Comparison of ENCODE assay signal across 8 cellular contexts in genomic region chr1:23960291-23960718, GRCh38. TPM values are rescaled to one million over a fixed set of nuclear protein-coding genes. Genes with fewer than 3 reads are reported as not detected.
DNase-seq lines count a peak whose midpoint lies in the region; ATAC-seq and TF ChIP-seq lines count a peak whose summit lies in the region.

No MANE protein-coding gene starts in this region.

- POLR2A ChIA-PET in WTC11 (lab: Charles Lee) = interaction anchor here (0.6 to 1.4 kb wide), 5 partner anchors 20 to 190 kb away, joined by 3 to 4 read pairs (median 3); partner anchors contain the start of gene SRSF10

- intact Hi-C loops in sigmoid colon (cut with DNase I) = no loop called here

- H3K36me3 Mint-ChIP-seq in WTC11 = peaks cover 23% of the 10 kb centered on the region
- H3K36me3 Mint-ChIP-seq in glutamatergic neuron (ENCODE audit: unreplicated experiment) = no peaks in the 10 kb centered on the region

- TF ChIP-seq CTCF in WTC11 (IDR thresholded peaks at IDR 0.05) = no peak
- TF ChIP-seq CTCF in glutamatergic neuron (IDR thresholded peaks at IDR 0.05; ENCODE audit: partially characterized antibody, unreplicated experiment) = no peak
- TF ChIP-seq CTCF in sigmoid colon (IDR thresholded peaks at IDR 0.05) = no peak

- WGBS in sigmoid colon, 2 donors = 0% methylated on average over 9 of the region's 9 CpGs

- H3K4me3 ChIP-seq in sigmoid colon = peak overlapping the region; percentile 72 to 89 (median 84)

- peaks cover 36% of the 10 kb centered on the region for H3K4me1 Mint-ChIP-seq in WTC11
- peaks cover 38% of the 10 kb centered on the region for H3K4me1 Mint-ChIP-seq in glutamatergic neuron (ENCODE audit: low read depth, unreplicated experiment)

- DNase-seq in DMS53 (lab: John Stamatoyannopoulos, UW) (peak; percentile 50), DMS53 treated with DMSO at 0.1 percent for 48 hours (lab: John Stamatoyannopoulos, UW; ENCODE audit: unreplicated experiment) (no peak), WTC11 (ENCODE audit: low spot score) (no peak), glutamatergic neuron (no peak), sigmoid colon (no peak), DMS 273 (lab: John Stamatoyannopoulos, UW; ENCODE audit: unreplicated experiment) (no peak)

- no peaks in the 10 kb centered on the region for H3K27me3 ChIP-seq in sigmoid colon

- H3K4me1 ChIP-seq in sigmoid colon = peaks cover 0 to 52% (median 38%) of the 10 kb centered on the region in 4 donors

- CTCF ChIA-PET in WTC11 (lab: Charles Lee) = interaction anchor here (1.2 kb wide), 1 partner anchor 190 kb away, joined by 4 read pairs; no protein-coding TSS in a partner anchor

- H3K4me3 Mint-ChIP-seq in WTC11 = peak overlapping the region; percentile 88
- peak overlapping the region; percentile 95 for H3K4me3 Mint-ChIP-seq in glutamatergic neuron (ENCODE audit: unreplicated experiment)

- H3K9me3 Mint-ChIP-seq in WTC11 (no peaks in the 10 kb centered on the region), glutamatergic neuron (ENCODE audit: unreplicated experiment) (peaks cover 28% of the 10 kb centered on the region)

- no peaks in the 10 kb centered on the region for H3K9me3 ChIP-seq in sigmoid colon

- no peak for ATAC-seq in WTC11
- ATAC-seq in GM19035 (IDR thresholded peaks at IDR 0.05; ENCODE audit: unreplicated experiment) = no peak
- ATAC-seq in GM19023 (IDR thresholded peaks at IDR 0.05; ENCODE audit: unreplicated experiment) = no peak

- H3K36me3 ChIP-seq in sigmoid colon = peaks cover 0 to 21% (median 0%) of the 10 kb centered on the region in 4 donors

- H3K27me3 Mint-ChIP-seq in WTC11 (ENCODE audit: low read depth) = no peaks in the 10 kb centered on the region
- peaks cover 10% of the 10 kb centered on the region for H3K27me3 Mint-ChIP-seq in glutamatergic neuron (ENCODE audit: unreplicated experiment)

- no peak for TF ChIP-seq POLR2A in sigmoid colon (IDR thresholded peaks at IDR 0.05)

- H3K27ac ChIP-seq in sigmoid colon = peak overlapping the region; percentile 98 to 100 (median 98)

- H3K27ac Mint-ChIP-seq in WTC11 (peak overlapping the region; percentile 100), glutamatergic neuron (ENCODE audit: unreplicated experiment) (peak overlapping the region; percentile 100)

- TF ChIP-seq EP300 in sigmoid colon (IDR thresholded peaks at IDR 0.05) = no peak

TF ChIP-seq in WTC11, 78 proteins besides CTCF, POLR2A, EP300 and RAD21 (continues in another document):
- no peak for TF ChIP-seq ARID4B (CRISPR knock-in tag; IDR thresholded peaks at IDR 0.05; ENCODE audit: borderline replicate concordance)
- TF ChIP-seq AFF4 (CRISPR knock-in tag; IDR thresholded peaks at IDR 0.05; ENCODE audit: borderline replicate concordance) = no peak
- no peak for TF ChIP-seq ZNF425 (CRISPR knock-in tag; conservative IDR thresholded peaks at IDR 0.05)
- no peak for TF ChIP-seq ZSCAN18 (CRISPR knock-in tag; IDR thresholded peaks at IDR 0.05)
- TF ChIP-seq RORB (CRISPR knock-in tag; IDR thresholded peaks at IDR 0.05) = no peak
- TF ChIP-seq RELA (CRISPR knock-in tag; IDR thresholded peaks at IDR 0.05; ENCODE audit: borderline replicate concordance) = no peak

RNA-seq across cellular contexts. Expression of gene PNRC2, which starts 0.7 kb away (rescaled TPM):
- total RNA-seq in WTC11 (2021) (133 to 166 TPM (median 153 TPM) in 3 replicates), glutamatergic neuron (ENCODE audit: unreplicated experiment) (106 TPM), sigmoid colon (100 to 1,000 TPM; 111 to 198 (median 154) TPM)
- polyA plus RNA-seq in sigmoid colon = 100 to 1,000 TPM; 104 to 223 (median 162) TPM

RNA-seq across cellular contexts. Expression of gene SRSF10, which starts 19.8 kb away (rescaled TPM):
- 163 to 178 TPM (median 170 TPM) in 3 replicates for total RNA-seq in WTC11 (2021)
- 158 TPM for total RNA-seq in glutamatergic neuron (ENCODE audit: unreplicated experiment)
- 100 to 1,000 TPM in 1 of 4 donors, 10 to 100 TPM in 3; 80.6 to 105 (median 93.9) TPM for total RNA-seq in sigmoid colon
- 10 to 100 TPM; 42.6 to 61.5 (median 55.9) TPM for polyA plus RNA-seq in sigmoid colon

RNA-seq across cellular contexts. Expression of gene CNR2, which starts 47.1 kb away (rescaled TPM):
- total RNA-seq in WTC11 (2021) (not detected in 3 replicates), glutamatergic neuron (ENCODE audit: unreplicated experiment) (not detected), sigmoid colon (not detected)
- 1 to 10 TPM in 1 of 3 donors, under 1 TPM in 1, not detected in 1; 0.23 to 4.2 TPM for polyA plus RNA-seq in sigmoid colon
